21 cellular contexts compared by ENCODE assay signal in genomic region chr3:133442518-133442917, GRCh38. TPM values are rescaled to one million over a fixed set of nuclear protein-coding genes. Genes with fewer than 3 reads are reported as not detected.
DNase-seq lines count a peak whose midpoint lies in the region; ATAC-seq and TF ChIP-seq lines count a peak whose summit lies in the region.
"Had no signal": no experiment of that assay in that cellular context is flagged by ENCODE, and none has a peak within 500 bp of the region (broad histone marks: within the 10 kb centered on the region; RNA-seq: fewer than 3 reads in every experiment).

No MANE protein-coding gene starts in this region.

- H3K27me3 ChIP-seq in Karpas-422 (ENCODE audit: low read length) (no peaks in the 10 kb centered on the region), endodermal cell (ENCODE audit: control insufficient read depth, insufficient read depth, low read length, poor library complexity, severe bottlenecking) (no peaks in the 10 kb centered on the region)
- H3K27me3 ChIP-seq: suprapubic skin had no signal

- H3K36me3 ChIP-seq in Karpas-422 (ENCODE audit: insufficient read depth, low read length): no peaks in the 10 kb centered on the region
- no peaks in the 10 kb centered on the region for H3K36me3 ChIP-seq in endodermal cell (ENCODE audit: control insufficient read depth, insufficient read depth, low read length)
- H3K36me3 ChIP-seq: suprapubic skin had no signal

- peaks cover 22% of the 10 kb centered on the region for H3K4me1 Mint-ChIP-seq in activated naive CD8-positive, alpha-beta T cell (ENCODE audit: low read depth)
- peaks cover 27% of the 10 kb centered on the region for H3K4me1 Mint-ChIP-seq in activated naive CD8-positive, alpha-beta T cell treated with anti-CD3 and anti-CD28 coated beads for 36 hours
- H3K4me1 Mint-ChIP-seq in activated T-helper 1 cell treated with anti-CD3 and anti-CD28 coated beads, Interleukin-12 subunit alpha, Interleukin-12 subunit beta, Interleukin-2, Interleukin-4 antibody, amounts not matched to agents 30 ng/mL and 10 ng/mL and 1 ng/mL, durations not matched to agents 14 hours and 24 hours and 36 hours (ENCODE audit: low read depth): peaks cover 35% of the 10 kb centered on the region
- H3K4me1 Mint-ChIP-seq in endodermal cell: no peaks in the 10 kb centered on the region

- no peak for DNase-seq in activated naive CD8-positive, alpha-beta T cell treated with anti-CD3 and anti-CD28 coated beads for 36 hours
- peak; percentile 48 for DNase-seq in Karpas-422
- DNase-seq in activated T-helper 1 cell treated with anti-CD3 and anti-CD28 coated beads, Interleukin-12 subunit alpha, Interleukin-12 subunit beta, Interleukin-2, Interleukin-4 antibody, amounts not matched to agents 30 ng/mL and 10 ng/mL and 1 ng/mL, durations not matched to agents 14 hours and 24 hours and 36 hours (ENCODE audit: low spot score): no peak
- DNase-seq in endodermal cell: no peak
- DNase-seq in Right ventricle myocardium inferior (ENCODE audit: missing footprints): no peak
- DNase-seq in NCI-H1930 (lab: John Stamatoyannopoulos, UW): no peak
- no peak for DNase-seq in left lobe of liver (ENCODE audit: low spot score)
- DNase-seq: H7; islet precursor cell; mammary epithelial cell; NCI-H1417; NCI-H2171 treated with DMSO at 0.1 percent for 48 hours; NCI-H82; stimulated activated CD4-positive, alpha-beta T cell treated with anti-CD3 and anti-CD28 coated beads, Interleukin-2, amount 100 ng/mL, for 48 hours had no signal

- no peaks in the 10 kb centered on the region; the same call in 1 of the 2 replicates for H3K9me3 ChIP-seq in Karpas-422 (ENCODE audit: low read length)
- H3K9me3 ChIP-seq in endodermal cell (ENCODE audit: control insufficient read depth, low read length): peaks cover 10% of the 10 kb centered on the region
- H3K9me3 ChIP-seq: suprapubic skin had no signal

- H3K4me1 ChIP-seq in Karpas-422 (ENCODE audit: low read length) (peaks cover 82% of the 10 kb centered on the region), endodermal cell (ENCODE audit: control insufficient read depth, insufficient read depth, low read length) (no peaks in the 10 kb centered on the region)

- peak overlapping the region; percentile 81 for H3K4me3 Mint-ChIP-seq in activated naive CD8-positive, alpha-beta T cell
- no peak overlapping the region for H3K4me3 Mint-ChIP-seq in activated naive CD8-positive, alpha-beta T cell treated with anti-CD3 and anti-CD28 coated beads for 36 hours
- peak overlapping the region; percentile 81 for H3K4me3 Mint-ChIP-seq in activated T-helper 1 cell treated with anti-CD3 and anti-CD28 coated beads, Interleukin-12 subunit alpha, Interleukin-12 subunit beta, Interleukin-2, Interleukin-4 antibody, amounts not matched to agents 30 ng/mL and 10 ng/mL and 1 ng/mL, durations not matched to agents 14 hours and 24 hours and 36 hours
- no peak overlapping the region for H3K4me3 Mint-ChIP-seq in endodermal cell

- H3K27me3 Mint-ChIP-seq in activated naive CD8-positive, alpha-beta T cell: no peaks in the 10 kb centered on the region
- no peaks in the 10 kb centered on the region for H3K27me3 Mint-ChIP-seq in activated naive CD8-positive, alpha-beta T cell treated with anti-CD3 and anti-CD28 coated beads for 36 hours
- H3K27me3 Mint-ChIP-seq in activated T-helper 1 cell treated with anti-CD3 and anti-CD28 coated beads, Interleukin-12 subunit alpha, Interleukin-12 subunit beta, Interleukin-2, Interleukin-4 antibody, amounts not matched to agents 30 ng/mL and 10 ng/mL and 1 ng/mL, durations not matched to agents 14 hours and 24 hours and 36 hours (ENCODE audit: insufficient read depth): no peaks in the 10 kb centered on the region
- H3K27me3 Mint-ChIP-seq in endodermal cell (ENCODE audit: insufficient read depth): no peaks in the 10 kb centered on the region

- no peaks in the 10 kb centered on the region for H3K9me2 ChIP-seq in Karpas-422 (replicated peaks; ENCODE audit: insufficient read depth, low read length)

- intact Hi-C loops in activated T-helper 1 cell treated with anti-CD3 and anti-CD28 coated beads, Interleukin-12 subunit alpha, Interleukin-12 subunit beta, Interleukin-2, Interleukin-4 antibody, amounts not matched to agents 30 ng/mL and 10 ng/mL and 1 ng/mL, durations not matched to agents 14 hours and 24 hours and 36 hours (cut with micrococcal nuclease): loop anchor here (1.0 to 10.0 kb wide), 5 partner anchors 50 to 1042 kb away; partner anchors contain the start of genes ANAPC13, CDV3, CEP63 and SRPRB
- intact Hi-C loops in Right ventricle myocardium inferior (cut with DNase I): no loop called here

- H3K4me2 ChIP-seq in Karpas-422 (ENCODE audit: low read depth, low read length, poor library complexity, severe bottlenecking): no peak overlapping the region

- H3K9ac ChIP-seq in Karpas-422 (ENCODE audit: low read length) (no peak overlapping the region), endodermal cell (ENCODE audit: extremely low read depth, low read length, poor library complexity, severe bottlenecking) (no peak overlapping the region)

- peaks cover 8% of the 10 kb centered on the region for H3K9me3 Mint-ChIP-seq in activated naive CD8-positive, alpha-beta T cell (ENCODE audit: low read depth)
- peaks cover 8% of the 10 kb centered on the region for H3K9me3 Mint-ChIP-seq in activated naive CD8-positive, alpha-beta T cell treated with anti-CD3 and anti-CD28 coated beads for 36 hours
- peaks cover 9% of the 10 kb centered on the region for H3K9me3 Mint-ChIP-seq in activated T-helper 1 cell treated with anti-CD3 and anti-CD28 coated beads, Interleukin-12 subunit alpha, Interleukin-12 subunit beta, Interleukin-2, Interleukin-4 antibody, amounts not matched to agents 30 ng/mL and 10 ng/mL and 1 ng/mL, durations not matched to agents 14 hours and 24 hours and 36 hours
- H3K9me3 Mint-ChIP-seq in endodermal cell: no peaks in the 10 kb centered on the region

- peaks cover 10% of the 10 kb centered on the region for H3K36me3 Mint-ChIP-seq in activated naive CD8-positive, alpha-beta T cell
- H3K36me3 Mint-ChIP-seq in activated naive CD8-positive, alpha-beta T cell treated with anti-CD3 and anti-CD28 coated beads for 36 hours: peaks cover 8% of the 10 kb centered on the region
- peaks cover 8% of the 10 kb centered on the region for H3K36me3 Mint-ChIP-seq in activated T-helper 1 cell treated with anti-CD3 and anti-CD28 coated beads, Interleukin-12 subunit alpha, Interleukin-12 subunit beta, Interleukin-2, Interleukin-4 antibody, amounts not matched to agents 30 ng/mL and 10 ng/mL and 1 ng/mL, durations not matched to agents 14 hours and 24 hours and 36 hours (ENCODE audit: low read depth)
- no peaks in the 10 kb centered on the region for H3K36me3 Mint-ChIP-seq in endodermal cell (ENCODE audit: low read depth)

- WGBS in endodermal cell (ENCODE audit: insufficient coverage in 1 of 2, insufficient read length in 1 of 2), 2 experiments: 71 to 94% methylated on average over 1 of the region's 1 CpG

- H3K27ac Mint-ChIP-seq in activated naive CD8-positive, alpha-beta T cell: no peak overlapping the region
- no peak overlapping the region for H3K27ac Mint-ChIP-seq in activated naive CD8-positive, alpha-beta T cell treated with anti-CD3 and anti-CD28 coated beads for 36 hours
- H3K27ac Mint-ChIP-seq in activated T-helper 1 cell treated with anti-CD3 and anti-CD28 coated beads, Interleukin-12 subunit alpha, Interleukin-12 subunit beta, Interleukin-2, Interleukin-4 antibody, amounts not matched to agents 30 ng/mL and 10 ng/mL and 1 ng/mL, durations not matched to agents 14 hours and 24 hours and 36 hours: peak overlapping the region; percentile 96
- no peak overlapping the region for H3K27ac Mint-ChIP-seq in endodermal cell

- H4K20me1 ChIP-seq in Karpas-422 (ENCODE audit: insufficient read depth, low read depth, low read length): no peaks in the 10 kb centered on the region

- no peak for ATAC-seq in Right ventricle myocardium inferior
- ATAC-seq in left lobe of liver: no peak

- TF ChIP-seq CTCF in endodermal cell (conservative IDR thresholded peaks at IDR 0.05): no peak

- H3K79me2 ChIP-seq in Karpas-422 (ENCODE audit: low read length): no peaks in the 10 kb centered on the region

- peak overlapping the region; percentile 98 for H3K27ac ChIP-seq in Karpas-422 (ENCODE audit: low read length)
- H3K27ac ChIP-seq in endodermal cell (ENCODE audit: low read depth, low read length): no peak overlapping the region
- H3K27ac ChIP-seq: suprapubic skin had no signal

- no peak overlapping the region for H2AFZ ChIP-seq in Karpas-422 (ENCODE audit: low read length)

- no peak overlapping the region for H3K4me3 ChIP-seq in Karpas-422 (ENCODE audit: low read length)
- H3K4me3 ChIP-seq in endodermal cell (ENCODE audit: low read length): no peak overlapping the region
- H3K4me3 ChIP-seq: suprapubic skin had no signal

RNA-seq across cellular contexts. Expression of gene BFSP2, which starts 42.7 kb away (rescaled TPM):
- not detected for total RNA-seq in activated naive CD8-positive, alpha-beta T cell treated with anti-CD3 and anti-CD28 coated beads for 36 hours
- 33.1 and 44.7 TPM in 2 replicates for total RNA-seq in Karpas-422 (2014; rRNA removed; shearing (Covaris generic); ENCODE audit: low replicate concordance)
- not detected in 2 replicates for total RNA-seq in activated T-helper 1 cell treated with anti-CD3 and anti-CD28 coated beads, Interleukin-12 subunit alpha, Interleukin-12 subunit beta, Interleukin-2, Interleukin-4 antibody, amounts not matched to agents 30 ng/mL and 10 ng/mL and 1 ng/mL, durations not matched to agents 14 hours and 24 hours and 36 hours
- total RNA-seq in endodermal cell: not detected
- not detected for polyA plus RNA-seq in endodermal cell (2013, experiment 1 of 2)
- polyA plus RNA-seq in endodermal cell (2013, experiment 2 of 2): not detected
- not detected for total RNA-seq in Right ventricle myocardium inferior
- total RNA-seq in left lobe of liver: not detected
- total RNA-seq: cardiac septum, fibroblast of lung, H7, HT-29, LHCN-M2, mammary epithelial cell, posterior vena cava had no signal
- polyA plus RNA-seq: fibroblast of lung, mammary epithelial cell had no signal

Comparison
In these comparisons a context has a peak if more than half of its experiments do, and no peak if none do; other contexts are left out.
1. H3K4me3 Mint-ChIP-seq: peak in activated naive CD8-positive, alpha-beta T cell (single experiment) and activated T-helper 1 cell treated with anti-CD3 and anti-CD28 coated beads, Interleukin-12 subunit alpha, Interleukin-12 subunit beta, Interleukin-2, Interleukin-4 antibody, amounts not matched to agents 30 ng/mL and 10 ng/mL and 1 ng/mL, durations not matched to agents 14 hours and 24 hours and 36 hours (single experiment); none in activated naive CD8-positive, alpha-beta T cell treated with anti-CD3 and anti-CD28 coated beads for 36 hours (single experiment) and endodermal cell (single experiment).
2. RNA of gene BFSP2, which starts 42.7 kb away (total RNA-seq): 33.1 to 44.7 TPM in Karpas-422; not detected in endodermal cell, not detected in activated naive CD8-positive, alpha-beta T cell treated with anti-CD3 and anti-CD28 coated beads for 36 hours, not detected in activated T-helper 1 cell treated with anti-CD3 and anti-CD28 coated beads, Interleukin-12 subunit alpha, Interleukin-12 subunit beta, Interleukin-2, Interleukin-4 antibody, amounts not matched to agents 30 ng/mL and 10 ng/mL and 1 ng/mL, durations not matched to agents 14 hours and 24 hours and 36 hours, not detected in Right ventricle myocardium inferior (single experiment) and not detected in left lobe of liver (single experiment); every median in the first group is over 10 times any median in the second.